Comparison of ENCODE assay signal across 1 cellular context in the genomic region with DNA sequence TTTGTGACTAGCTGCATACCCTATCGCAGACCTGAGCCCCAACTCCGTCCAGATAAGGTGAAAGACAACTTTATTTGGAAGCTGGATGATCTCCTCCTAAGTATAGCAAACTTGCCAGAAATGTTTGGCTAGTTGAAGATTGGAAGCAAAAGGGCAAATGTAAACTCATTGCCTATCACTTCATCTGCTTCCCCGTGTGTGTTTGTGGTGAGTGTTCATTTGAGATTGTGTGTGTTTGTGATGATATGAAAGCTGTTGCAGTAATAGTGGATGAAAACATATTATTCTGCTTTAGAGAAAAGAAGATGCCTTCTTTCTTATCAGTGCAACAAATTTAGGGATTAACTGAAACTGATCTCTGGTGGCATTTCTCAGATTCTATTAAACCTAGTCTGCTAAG.
A peak's percentile ranks its signal among the peaks of the same experiment; 100 is the strongest.
TF ChIP-seq lines count a peak whose summit lies in the region.

No MANE protein-coding gene starts in this region.

TF ChIP-seq in K562, 482 proteins besides CTCF, POLR2A, EP300 and RAD21 (continues in another document):
- TF ChIP-seq NR3C1 (CRISPR knock-in tag; IDR thresholded peaks at IDR 0.05) (no peak), HDAC2 (IDR thresholded peaks at IDR 0.05) (peak; percentile 86), ZNF589 (CRISPR knock-in tag; IDR thresholded peaks at IDR 0.05; ENCODE audit: low read depth) (no peak), FOSL1 (tag; conservative IDR thresholded peaks at IDR 0.05) (peak; percentile 65), RCOR1 (IDR thresholded peaks at IDR 0.05; ENCODE audit: borderline replicate concordance in 1 of 2, low read depth in 2 of 2, low read length in 2 of 2) (peak in 1 of 2 experiments; percentile 97; a peak in 2 of 4 replicates), ZNF766 (CRISPR knock-in tag; conservative IDR thresholded peaks at IDR 0.05) (0 out of 2 replicates have a peak, but pooled peaks have one; percentile 38), ZNF668 (CRISPR knock-in tag; IDR thresholded peaks at IDR 0.05) (no peak), ZC3H4 (CRISPR knock-in tag; IDR thresholded peaks at IDR 0.05; ENCODE audit: borderline replicate concordance) (no peak), TEAD1 (CRISPR knock-in tag; IDR thresholded peaks at IDR 0.05) (peak in 1 of 2 experiments; percentile 53; a peak in 2 of 4 replicates), MAFG (tag; conservative IDR thresholded peaks at IDR 0.05) (no peak), FOXJ2 (tag; IDR thresholded peaks at IDR 0.05) (peak; percentile 53; the same call in 1 of the 2 replicates), RUNX1 (IDR thresholded peaks at IDR 0.05; ENCODE audit: low read depth) (0 out of 2 replicates have a peak, but pooled peaks have one; percentile 41), FOXA3 (CRISPR knock-in tag; conservative IDR thresholded peaks at IDR 0.05 in 1 of 2, IDR thresholded peaks at IDR 0.05 in 1 of 2) (peak; percentile 61 to 87; a peak in 3 of 4 replicates), GABPB1 (CRISPR knock-in tag; IDR thresholded peaks at IDR 0.05) (no peak), KLF10 (CRISPR knock-in tag; IDR thresholded peaks at IDR 0.05) (no peak), NCOA1 (IDR thresholded peaks at IDR 0.05; ENCODE audit: low read depth) (peak; percentile 47; the same call in 1 of the 2 replicates), TBP (optimal IDR thresholded peaks at IDR 0.05; ENCODE audit: low read depth, low read length) (no peak), NCOA2 (IDR thresholded peaks at IDR 0.05; ENCODE audit: partially characterized antibody in 2 of 2) (peak in 1 of 2 experiments; percentile 19), SIRT6 (IDR thresholded peaks at IDR 0.05; ENCODE audit: low read depth, low read length) (no peak), POLR2AphosphoS5 (IDR thresholded peaks at IDR 0.05; ENCODE audit: control insufficient read depth, insufficient read depth, low read depth, low read length) (peak; percentile 89), ZNF143 (CRISPR knock-in tag; IDR thresholded peaks at IDR 0.05) (no peak), NR2C1 (IDR thresholded peaks at IDR 0.05) (no peak), NR2C1 (tag; IDR thresholded peaks at IDR 0.05) (peak; percentile 38; the same call in 1 of the 2 replicates), KAT8 (IDR thresholded peaks at IDR 0.05; ENCODE audit: low read depth) (no peak), ETV6 (IDR thresholded peaks at IDR 0.05; ENCODE audit: borderline replicate concordance in 1 of 2, low read depth in 2 of 2, low read length in 1 of 2) (peak in 1 of 2 experiments; percentile 56; a peak in 1 of 4 replicates), ETV6 (CRISPR knock-in tag; IDR thresholded peaks at IDR 0.05; ENCODE audit: borderline replicate concordance) (no peak), CCNT2 (IDR thresholded peaks at IDR 0.05; ENCODE audit: borderline replicate concordance, extremely low read depth, insufficient read length, low read depth, low read length) (peak; percentile 89), TRIM24 (IDR thresholded peaks at IDR 0.05) (peak; percentile 64 to 84; a peak in 3 of 4 replicates), NCOR1 (IDR thresholded peaks at IDR 0.05) (peak; percentile 94), ZNF165 (CRISPR knock-in tag; IDR thresholded peaks at IDR 0.05; ENCODE audit: borderline replicate concordance) (no peak), CREM (IDR thresholded peaks at IDR 0.05; ENCODE audit: low read depth) (peak; percentile 78), NBN (IDR thresholded peaks at IDR 0.05; ENCODE audit: low read depth) (peak; percentile 58; the same call in 1 of the 2 replicates), HSF4 (CRISPR knock-in tag; IDR thresholded peaks at IDR 0.05; ENCODE audit: borderline replicate concordance) (no peak), SMARCC2 (IDR thresholded peaks at IDR 0.05; ENCODE audit: low read depth) (peak; percentile 84), TBL1XR1 (IDR thresholded peaks at IDR 0.05; ENCODE audit: low read length in 2 of 2) (peak in 1 of 2 experiments; percentile 83; a peak in 2 of 4 replicates), CBFA2T3 (IDR thresholded peaks at IDR 0.05) (peak; percentile 96), GATAD2A (IDR thresholded peaks at IDR 0.05) (0 out of 2 replicates have a peak, but pooled peaks have one; percentile 50), ZNF197 (CRISPR knock-in tag; IDR thresholded peaks at IDR 0.05; ENCODE audit: low read depth) (0 out of 2 replicates have a peak, but pooled peaks have one; percentile 44), ZBTB8A (IDR thresholded peaks at IDR 0.05; ENCODE audit: partially characterized antibody) (no peak)
- TF ChIP-seq, protein P1, sequence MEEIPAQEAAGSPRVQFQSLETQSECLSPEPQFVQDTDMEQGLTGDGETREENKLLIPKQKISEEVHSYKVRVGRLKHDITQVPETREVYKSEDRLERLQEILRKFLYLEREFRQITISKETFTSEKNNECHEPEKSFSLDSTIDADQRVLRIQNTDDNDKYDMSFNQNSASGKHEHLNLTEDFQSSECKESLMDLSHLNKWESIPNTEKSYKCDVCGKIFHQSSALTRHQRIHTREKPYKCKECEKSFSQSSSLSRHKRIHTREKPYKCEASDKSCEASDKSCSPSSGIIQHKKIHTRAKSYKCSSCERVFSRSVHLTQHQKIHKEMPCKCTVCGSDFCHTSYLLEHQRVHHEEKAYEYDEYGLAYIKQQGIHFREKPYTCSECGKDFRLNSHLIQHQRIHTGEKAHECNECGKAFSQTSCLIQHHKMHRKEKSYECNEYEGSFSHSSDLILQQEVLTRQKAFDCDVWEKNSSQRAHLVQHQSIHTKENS (CRISPR knock-in tag; IDR thresholded peaks at IDR 0.05): no peak
- TF ChIP-seq, protein P2, sequence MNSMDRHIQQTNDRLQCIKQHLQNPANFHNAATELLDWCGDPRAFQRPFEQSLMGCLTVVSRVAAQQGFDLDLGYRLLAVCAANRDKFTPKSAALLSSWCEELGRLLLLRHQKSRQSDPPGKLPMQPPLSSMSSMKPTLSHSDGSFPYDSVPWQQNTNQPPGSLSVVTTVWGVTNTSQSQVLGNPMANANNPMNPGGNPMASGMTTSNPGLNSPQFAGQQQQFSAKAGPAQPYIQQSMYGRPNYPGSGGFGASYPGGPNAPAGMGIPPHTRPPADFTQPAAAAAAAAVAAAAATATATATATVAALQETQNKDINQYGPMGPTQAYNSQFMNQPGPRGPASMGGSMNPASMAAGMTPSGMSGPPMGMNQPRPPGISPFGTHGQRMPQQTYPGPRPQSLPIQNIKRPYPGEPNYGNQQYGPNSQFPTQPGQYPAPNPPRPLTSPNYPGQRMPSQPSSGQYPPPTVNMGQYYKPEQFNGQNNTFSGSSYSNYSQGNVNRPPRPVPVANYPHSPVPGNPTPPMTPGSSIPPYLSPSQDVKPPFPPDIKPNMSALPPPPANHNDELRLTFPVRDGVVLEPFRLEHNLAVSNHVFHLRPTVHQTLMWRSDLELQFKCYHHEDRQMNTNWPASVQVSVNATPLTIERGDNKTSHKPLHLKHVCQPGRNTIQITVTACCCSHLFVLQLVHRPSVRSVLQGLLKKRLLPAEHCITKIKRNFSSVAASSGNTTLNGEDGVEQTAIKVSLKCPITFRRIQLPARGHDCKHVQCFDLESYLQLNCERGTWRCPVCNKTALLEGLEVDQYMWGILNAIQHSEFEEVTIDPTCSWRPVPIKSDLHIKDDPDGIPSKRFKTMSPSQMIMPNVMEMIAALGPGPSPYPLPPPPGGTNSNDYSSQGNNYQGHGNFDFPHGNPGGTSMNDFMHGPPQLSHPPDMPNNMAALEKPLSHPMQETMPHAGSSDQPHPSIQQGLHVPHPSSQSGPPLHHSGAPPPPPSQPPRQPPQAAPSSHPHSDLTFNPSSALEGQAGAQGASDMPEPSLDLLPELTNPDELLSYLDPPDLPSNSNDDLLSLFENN (IDR thresholded peaks at IDR 0.05; ENCODE audit: low read depth in 2 of 2, low read length in 2 of 2): peak in 1 of 2 experiments; percentile 82; a peak in 2 of 4 replicates
- TF ChIP-seq, protein P3, sequence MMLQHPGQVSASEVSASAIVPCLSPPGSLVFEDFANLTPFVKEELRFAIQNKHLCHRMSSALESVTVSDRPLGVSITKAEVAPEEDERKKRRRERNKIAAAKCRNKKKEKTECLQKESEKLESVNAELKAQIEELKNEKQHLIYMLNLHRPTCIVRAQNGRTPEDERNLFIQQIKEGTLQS (IDR thresholded peaks at IDR 0.05): peak; percentile 35; the same call in 1 of the 2 replicates
- TF ChIP-seq, protein P3 (CRISPR knock-in tag; conservative IDR thresholded peaks at IDR 0.05): no peak
- TF ChIP-seq, protein P4, sequence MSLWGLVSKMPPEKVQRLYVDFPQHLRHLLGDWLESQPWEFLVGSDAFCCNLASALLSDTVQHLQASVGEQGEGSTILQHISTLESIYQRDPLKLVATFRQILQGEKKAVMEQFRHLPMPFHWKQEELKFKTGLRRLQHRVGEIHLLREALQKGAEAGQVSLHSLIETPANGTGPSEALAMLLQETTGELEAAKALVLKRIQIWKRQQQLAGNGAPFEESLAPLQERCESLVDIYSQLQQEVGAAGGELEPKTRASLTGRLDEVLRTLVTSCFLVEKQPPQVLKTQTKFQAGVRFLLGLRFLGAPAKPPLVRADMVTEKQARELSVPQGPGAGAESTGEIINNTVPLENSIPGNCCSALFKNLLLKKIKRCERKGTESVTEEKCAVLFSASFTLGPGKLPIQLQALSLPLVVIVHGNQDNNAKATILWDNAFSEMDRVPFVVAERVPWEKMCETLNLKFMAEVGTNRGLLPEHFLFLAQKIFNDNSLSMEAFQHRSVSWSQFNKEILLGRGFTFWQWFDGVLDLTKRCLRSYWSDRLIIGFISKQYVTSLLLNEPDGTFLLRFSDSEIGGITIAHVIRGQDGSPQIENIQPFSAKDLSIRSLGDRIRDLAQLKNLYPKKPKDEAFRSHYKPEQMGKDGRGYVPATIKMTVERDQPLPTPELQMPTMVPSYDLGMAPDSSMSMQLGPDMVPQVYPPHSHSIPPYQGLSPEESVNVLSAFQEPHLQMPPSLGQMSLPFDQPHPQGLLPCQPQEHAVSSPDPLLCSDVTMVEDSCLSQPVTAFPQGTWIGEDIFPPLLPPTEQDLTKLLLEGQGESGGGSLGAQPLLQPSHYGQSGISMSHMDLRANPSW (CRISPR knock-in tag; IDR thresholded peaks at IDR 0.05): no peak
- TF ChIP-seq, protein P5, sequence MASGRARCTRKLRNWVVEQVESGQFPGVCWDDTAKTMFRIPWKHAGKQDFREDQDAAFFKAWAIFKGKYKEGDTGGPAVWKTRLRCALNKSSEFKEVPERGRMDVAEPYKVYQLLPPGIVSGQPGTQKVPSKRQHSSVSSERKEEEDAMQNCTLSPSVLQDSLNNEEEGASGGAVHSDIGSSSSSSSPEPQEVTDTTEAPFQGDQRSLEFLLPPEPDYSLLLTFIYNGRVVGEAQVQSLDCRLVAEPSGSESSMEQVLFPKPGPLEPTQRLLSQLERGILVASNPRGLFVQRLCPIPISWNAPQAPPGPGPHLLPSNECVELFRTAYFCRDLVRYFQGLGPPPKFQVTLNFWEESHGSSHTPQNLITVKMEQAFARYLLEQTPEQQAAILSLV (tag; IDR thresholded peaks at IDR 0.05): no peak
- TF ChIP-seq, protein P6, sequence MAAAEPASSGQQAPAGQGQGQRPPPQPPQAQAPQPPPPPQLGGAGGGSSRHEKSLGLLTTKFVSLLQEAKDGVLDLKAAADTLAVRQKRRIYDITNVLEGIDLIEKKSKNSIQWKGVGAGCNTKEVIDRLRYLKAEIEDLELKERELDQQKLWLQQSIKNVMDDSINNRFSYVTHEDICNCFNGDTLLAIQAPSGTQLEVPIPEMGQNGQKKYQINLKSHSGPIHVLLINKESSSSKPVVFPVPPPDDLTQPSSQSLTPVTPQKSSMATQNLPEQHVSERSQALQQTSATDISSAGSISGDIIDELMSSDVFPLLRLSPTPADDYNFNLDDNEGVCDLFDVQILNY (CRISPR knock-in tag; IDR thresholded peaks at IDR 0.05): no peak
- TF ChIP-seq, protein P7, sequence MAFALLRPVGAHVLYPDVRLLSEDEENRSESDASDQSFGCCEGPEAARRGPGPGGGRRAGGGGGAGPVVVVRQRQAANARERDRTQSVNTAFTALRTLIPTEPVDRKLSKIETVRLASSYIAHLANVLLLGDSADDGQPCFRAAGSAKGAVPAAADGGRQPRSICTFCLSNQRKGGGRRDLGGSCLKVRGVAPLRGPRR (CRISPR knock-in tag; IDR thresholded peaks at IDR 0.05): no peak
- TF ChIP-seq, protein P8, sequence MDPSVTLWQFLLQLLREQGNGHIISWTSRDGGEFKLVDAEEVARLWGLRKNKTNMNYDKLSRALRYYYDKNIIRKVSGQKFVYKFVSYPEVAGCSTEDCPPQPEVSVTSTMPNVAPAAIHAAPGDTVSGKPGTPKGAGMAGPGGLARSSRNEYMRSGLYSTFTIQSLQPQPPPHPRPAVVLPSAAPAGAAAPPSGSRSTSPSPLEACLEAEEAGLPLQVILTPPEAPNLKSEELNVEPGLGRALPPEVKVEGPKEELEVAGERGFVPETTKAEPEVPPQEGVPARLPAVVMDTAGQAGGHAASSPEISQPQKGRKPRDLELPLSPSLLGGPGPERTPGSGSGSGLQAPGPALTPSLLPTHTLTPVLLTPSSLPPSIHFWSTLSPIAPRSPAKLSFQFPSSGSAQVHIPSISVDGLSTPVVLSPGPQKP (CRISPR knock-in tag; IDR thresholded peaks at IDR 0.05): no peak
- TF ChIP-seq, protein P9, sequence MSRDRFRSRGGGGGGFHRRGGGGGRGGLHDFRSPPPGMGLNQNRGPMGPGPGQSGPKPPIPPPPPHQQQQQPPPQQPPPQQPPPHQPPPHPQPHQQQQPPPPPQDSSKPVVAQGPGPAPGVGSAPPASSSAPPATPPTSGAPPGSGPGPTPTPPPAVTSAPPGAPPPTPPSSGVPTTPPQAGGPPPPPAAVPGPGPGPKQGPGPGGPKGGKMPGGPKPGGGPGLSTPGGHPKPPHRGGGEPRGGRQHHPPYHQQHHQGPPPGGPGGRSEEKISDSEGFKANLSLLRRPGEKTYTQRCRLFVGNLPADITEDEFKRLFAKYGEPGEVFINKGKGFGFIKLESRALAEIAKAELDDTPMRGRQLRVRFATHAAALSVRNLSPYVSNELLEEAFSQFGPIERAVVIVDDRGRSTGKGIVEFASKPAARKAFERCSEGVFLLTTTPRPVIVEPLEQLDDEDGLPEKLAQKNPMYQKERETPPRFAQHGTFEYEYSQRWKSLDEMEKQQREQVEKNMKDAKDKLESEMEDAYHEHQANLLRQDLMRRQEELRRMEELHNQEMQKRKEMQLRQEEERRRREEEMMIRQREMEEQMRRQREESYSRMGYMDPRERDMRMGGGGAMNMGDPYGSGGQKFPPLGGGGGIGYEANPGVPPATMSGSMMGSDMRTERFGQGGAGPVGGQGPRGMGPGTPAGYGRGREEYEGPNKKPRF (IDR thresholded peaks at IDR 0.05; ENCODE audit: low read depth, low read length): no peak
- TF ChIP-seq, protein P10, sequence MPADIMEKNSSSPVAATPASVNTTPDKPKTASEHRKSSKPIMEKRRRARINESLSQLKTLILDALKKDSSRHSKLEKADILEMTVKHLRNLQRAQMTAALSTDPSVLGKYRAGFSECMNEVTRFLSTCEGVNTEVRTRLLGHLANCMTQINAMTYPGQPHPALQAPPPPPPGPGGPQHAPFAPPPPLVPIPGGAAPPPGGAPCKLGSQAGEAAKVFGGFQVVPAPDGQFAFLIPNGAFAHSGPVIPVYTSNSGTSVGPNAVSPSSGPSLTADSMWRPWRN (IDR thresholded peaks at IDR 0.05; ENCODE audit: low read depth): peak; percentile 89
- TF ChIP-seq, protein P11, sequence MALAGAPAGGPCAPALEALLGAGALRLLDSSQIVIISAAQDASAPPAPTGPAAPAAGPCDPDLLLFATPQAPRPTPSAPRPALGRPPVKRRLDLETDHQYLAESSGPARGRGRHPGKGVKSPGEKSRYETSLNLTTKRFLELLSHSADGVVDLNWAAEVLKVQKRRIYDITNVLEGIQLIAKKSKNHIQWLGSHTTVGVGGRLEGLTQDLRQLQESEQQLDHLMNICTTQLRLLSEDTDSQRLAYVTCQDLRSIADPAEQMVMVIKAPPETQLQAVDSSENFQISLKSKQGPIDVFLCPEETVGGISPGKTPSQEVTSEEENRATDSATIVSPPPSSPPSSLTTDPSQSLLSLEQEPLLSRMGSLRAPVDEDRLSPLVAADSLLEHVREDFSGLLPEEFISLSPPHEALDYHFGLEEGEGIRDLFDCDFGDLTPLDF (CRISPR knock-in tag; IDR thresholded peaks at IDR 0.05): no peak
